11 cellular contexts compared by ENCODE assay signal in the genomic region with DNA sequence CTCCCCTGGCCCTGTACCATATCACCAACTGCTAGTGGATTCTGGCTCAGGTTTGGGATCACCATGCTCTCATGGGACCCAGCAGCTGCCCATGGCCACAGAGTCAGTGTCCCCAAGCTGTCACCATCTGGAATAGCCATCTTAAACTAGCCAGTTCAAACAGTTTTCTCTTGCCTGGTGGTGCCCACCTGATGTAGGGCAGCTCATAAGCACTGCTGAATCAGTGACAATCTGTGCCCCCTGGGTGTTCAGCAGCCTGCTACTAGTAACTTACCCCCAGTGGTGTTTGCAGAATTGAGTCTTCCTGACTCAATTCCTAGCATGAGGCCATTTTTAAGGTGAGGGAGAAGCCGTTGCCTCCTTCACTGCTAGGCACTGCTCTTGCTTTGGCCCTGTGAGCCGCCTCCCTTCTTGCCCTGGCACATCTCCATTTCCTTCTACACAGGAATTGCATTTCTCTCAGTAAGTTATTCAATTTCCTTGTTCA. TPM values are rescaled to one million over a fixed set of nuclear protein-coding genes. Genes with fewer than 3 reads are reported as not detected.
DNase-seq lines count a peak whose midpoint lies in the region; ATAC-seq and TF ChIP-seq lines count a peak whose summit lies in the region.
"Had no signal": no experiment of that assay in that cellular context is flagged by ENCODE, and none has a peak within 500 bp of the region (broad histone marks: within the 10 kb centered on the region; RNA-seq: fewer than 3 reads in every experiment).

No MANE protein-coding gene starts in this region.

- no peak overlapping the region for H3K4me2 ChIP-seq in SK-N-SH

- H3K4me3 ChIP-seq in SK-N-SH (ENCODE audit: low read depth in 2 of 2, low read length in 1 of 2) (no peak overlapping the region), foreskin fibroblast (ENCODE audit: low read depth in 1 of 2, low read length in 2 of 2) (no peak overlapping the region)
- H3K4me3 ChIP-seq: HAP-1 had no signal

- TF ChIP-seq EP300 in SK-N-SH (IDR thresholded peaks at IDR 0.05; ENCODE audit: borderline replicate concordance in 1 of 2, low read depth in 1 of 2, low read length in 1 of 2), result no peak

- H4K20me1 ChIP-seq in SK-N-SH (ENCODE audit: insufficient read depth), result peaks cover 44% of the 10 kb centered on the region

- peak; percentile 29 to 33 for DNase-seq in stimulated activated CD4-positive, alpha-beta T cell treated with anti-CD3 and anti-CD28 coated beads, Interleukin-2, amount 100 ng/mL, for 24 hours
- DNase-seq in stimulated activated CD4-positive, alpha-beta T cell treated with anti-CD3 and anti-CD28 coated beads, Interleukin-4, amount 100 ng/mL, for 4 hours, result no peak
- DNase-seq in SK-N-SH, result no peak
- DNase-seq in foreskin fibroblast, result peak; percentile 19 to 60
- DNase-seq in sciatic nerve (ENCODE audit: low spot score), result no peak
- DNase-seq in NCI-H446 (lab: John Stamatoyannopoulos, UW), result no peak
- no peak for DNase-seq in foreskin keratinocyte
- DNase-seq: NCI-H1092 treated with DMSO at 0.1 percent for 48 hours had no signal

- H3K27ac ChIP-seq in SK-N-SH (ENCODE audit: low read depth in 2 of 2, low read length in 1 of 2) (peak overlapping the region; percentile 31 to 55; a peak in 3 of 4 replicates), foreskin keratinocyte (no peak overlapping the region)

- POLR2A ChIA-PET in SK-N-SH (lab: Yijun Ruan, JAX), result interaction anchor here (1.3 kb wide), 1 partner anchor 8 kb away, joined by 4 read pairs; a partner anchor contains a TSS

- no peaks in the 10 kb centered on the region for H3K9me3 ChIP-seq in SK-N-SH
- H3K9me3 ChIP-seq: HAP-1 had no signal

- TF ChIP-seq CTCF in SK-N-SH (IDR thresholded peaks at IDR 0.05) (no peak), foreskin fibroblast (IDR thresholded peaks at IDR 0.05; ENCODE audit: low read depth, low read length) (no peak), foreskin keratinocyte (conservative IDR thresholded peaks at IDR 0.05) (no peak)

- CTCF ChIA-PET in SK-N-SH (lab: Yijun Ruan, JAX), result interaction anchor here (0.6 to 7.1 kb wide), 7 partner anchors 8 to 88 kb away, joined by 3 to 45 read pairs (median 3); a partner anchor contains a TSS

- TF ChIP-seq RAD21 in SK-N-SH (IDR thresholded peaks at IDR 0.05; ENCODE audit: low read length), result no peak

- WGBS in SK-N-SH (ENCODE audit: low lambda C conversion rate), result 95% methylated on average over 2 of the region's 2 CpGs

- peaks cover 60% of the 10 kb centered on the region for H3F3A ChIP-seq in SK-N-SH (replicated peaks; ENCODE audit: insufficient read depth)

- H3K27me3 ChIP-seq in SK-N-SH (ENCODE audit: insufficient read depth), result no peaks in the 10 kb centered on the region
- no peaks in the 10 kb centered on the region for H3K27me3 ChIP-seq in foreskin keratinocyte

- H3K4me1 ChIP-seq in SK-N-SH (ENCODE audit: control insufficient read depth in 1 of 2, insufficient read depth in 2 of 2, low read depth in 1 of 2, low read length in 1 of 2) (peaks cover 0 to 9% of the 10 kb centered on the region in 2 experiments; a peak in 1 of 4 replicates), foreskin keratinocyte (peaks cover 9% of the 10 kb centered on the region)

- H3K9ac ChIP-seq in SK-N-SH, result no peak overlapping the region

- no peaks in the 10 kb centered on the region for H3K9me2 ChIP-seq in SK-N-SH

- H3K79me2 ChIP-seq in SK-N-SH (ENCODE audit: insufficient read depth), result peaks cover 21% of the 10 kb centered on the region; the same call in 1 of the 2 replicates

- intact Hi-C loops in sciatic nerve (cut with DNase I), result loop anchor here (10.0 kb wide), 1 partner anchor 900 kb away; no protein-coding TSS in a partner anchor

- ATAC-seq in sciatic nerve, result no peak
- ATAC-seq in GM21381 (IDR thresholded peaks at IDR 0.05; ENCODE audit: unreplicated experiment), result no peak
- ATAC-seq in foreskin keratinocyte, result no peak

- peaks cover 36 to 48% of the 10 kb centered on the region in 2 experiments for H3K36me3 ChIP-seq in SK-N-SH (replicated peaks in 1 of 2; ENCODE audit: control insufficient read depth in 1 of 2, insufficient read depth in 2 of 2, low read length in 1 of 2)

- H2AFZ ChIP-seq in SK-N-SH (ENCODE audit: low read depth), result no peak overlapping the region

TF ChIP-seq in SK-N-SH, 30 proteins besides CTCF, POLR2A, EP300 and RAD21:
- TF ChIP-seq, protein P1, sequence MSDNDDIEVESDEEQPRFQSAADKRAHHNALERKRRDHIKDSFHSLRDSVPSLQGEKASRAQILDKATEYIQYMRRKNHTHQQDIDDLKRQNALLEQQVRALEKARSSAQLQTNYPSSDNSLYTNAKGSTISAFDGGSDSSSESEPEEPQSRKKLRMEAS (IDR thresholded peaks at IDR 0.05; ENCODE audit: low read depth), result no peak
- TF ChIP-seq RCOR1 (IDR thresholded peaks at IDR 0.05; ENCODE audit: low read length) (no peak), NRF1 (IDR thresholded peaks at IDR 0.05; ENCODE audit: low read depth, low read length) (no peak), CHD2 (IDR thresholded peaks at IDR 0.05; ENCODE audit: low read length, partially characterized antibody) (no peak), POLR2AphosphoS5 (IDR thresholded peaks at IDR 0.05; ENCODE audit: low read depth, low read length) (0 out of 2 replicates have a peak, but pooled peaks have one; percentile 34), JUND (IDR thresholded peaks at IDR 0.05) (no peak), EZH2phosphoT487 (IDR thresholded peaks at IDR 0.05; ENCODE audit: borderline replicate concordance, low read depth) (no peak), FOSL2 (IDR thresholded peaks at IDR 0.05; ENCODE audit: borderline replicate concordance, low read depth) (no peak), TAF1 (IDR thresholded peaks at IDR 0.05; ENCODE audit: borderline replicate concordance, low read depth, low read length) (0 out of 2 replicates have a peak, but pooled peaks have one; percentile 14), FOXJ3 (CRISPR knock-in tag; IDR thresholded peaks at IDR 0.05) (no peak), SMC3 (IDR thresholded peaks at IDR 0.05; ENCODE audit: low read depth, low read length) (no peak), SIN3A (IDR thresholded peaks at IDR 0.05; ENCODE audit: borderline replicate concordance, low read depth, low read length) (no peak), MEF2A (IDR thresholded peaks at IDR 0.05; ENCODE audit: borderline replicate concordance, low read depth) (no peak), RXRA (IDR thresholded peaks at IDR 0.05; ENCODE audit: borderline replicate concordance, low read depth) (no peak), YY1 (IDR thresholded peaks at IDR 0.05; ENCODE audit: low read depth) (no peak), TCF12 (IDR thresholded peaks at IDR 0.05) (no peak)
- TF ChIP-seq, protein P2, sequence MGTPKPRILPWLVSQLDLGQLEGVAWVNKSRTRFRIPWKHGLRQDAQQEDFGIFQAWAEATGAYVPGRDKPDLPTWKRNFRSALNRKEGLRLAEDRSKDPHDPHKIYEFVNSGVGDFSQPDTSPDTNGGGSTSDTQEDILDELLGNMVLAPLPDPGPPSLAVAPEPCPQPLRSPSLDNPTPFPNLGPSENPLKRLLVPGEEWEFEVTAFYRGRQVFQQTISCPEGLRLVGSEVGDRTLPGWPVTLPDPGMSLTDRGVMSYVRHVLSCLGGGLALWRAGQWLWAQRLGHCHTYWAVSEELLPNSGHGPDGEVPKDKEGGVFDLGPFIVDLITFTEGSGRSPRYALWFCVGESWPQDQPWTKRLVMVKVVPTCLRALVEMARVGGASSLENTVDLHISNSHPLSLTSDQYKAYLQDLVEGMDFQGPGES (IDR thresholded peaks at IDR 0.05; ENCODE audit: low read depth, low read length), result no peak
- TF ChIP-seq, protein P3, sequence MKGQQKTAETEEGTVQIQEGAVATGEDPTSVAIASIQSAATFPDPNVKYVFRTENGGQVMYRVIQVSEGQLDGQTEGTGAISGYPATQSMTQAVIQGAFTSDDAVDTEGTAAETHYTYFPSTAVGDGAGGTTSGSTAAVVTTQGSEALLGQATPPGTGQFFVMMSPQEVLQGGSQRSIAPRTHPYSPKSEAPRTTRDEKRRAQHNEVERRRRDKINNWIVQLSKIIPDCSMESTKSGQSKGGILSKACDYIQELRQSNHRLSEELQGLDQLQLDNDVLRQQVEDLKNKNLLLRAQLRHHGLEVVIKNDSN (IDR thresholded peaks at IDR 0.05; ENCODE audit: borderline replicate concordance, low read depth), result no peak
TF ChIP-seq in SK-N-SH: peak in this region for 2.

RNA-seq across cellular contexts. Expression of a gene that starts 7.9 kb away (rescaled TPM):
- 2,958 and 3,456 TPM in 2 replicates for polyA plus RNA-seq in SK-N-SH (2012; rRNA removed)
- polyA plus RNA-seq in SK-N-SH (2012; cell fraction: cytosol; rRNA removed), result 3,101 and 3,500 TPM in 2 replicates
- polyA plus RNA-seq in SK-N-SH (2012; cell fraction: nucleus; rRNA removed), result 1,164 and 1,345 TPM in 2 replicates
- total RNA-seq in sciatic nerve, result 447 TPM
- 2,232 and 2,325 TPM in 2 replicates for total RNA-seq in foreskin keratinocyte
- polyA plus RNA-seq in foreskin keratinocyte, result 3,429 and 3,722 TPM in 2 replicates

RNA-seq across cellular contexts. Expression of a gene that starts 31.3 kb away (rescaled TPM):
- polyA plus RNA-seq in SK-N-SH (2012; rRNA removed) (34.9 and 45.0 TPM in 2 replicates), foreskin keratinocyte (28.0 and 30.7 TPM in 2 replicates)
- 35.2 and 36.9 TPM in 2 replicates for polyA plus RNA-seq in SK-N-SH (2012; cell fraction: cytosol; rRNA removed)
- polyA plus RNA-seq in SK-N-SH (2012; cell fraction: nucleus; rRNA removed), result 50.1 and 57.6 TPM in 2 replicates
- total RNA-seq in sciatic nerve (20.4 TPM), foreskin keratinocyte (29.2 and 29.8 TPM in 2 replicates)

RNA-seq across cellular contexts. Expression of a gene that starts 53.0 kb away (rescaled TPM):
- polyA plus RNA-seq in SK-N-SH (2012; rRNA removed) (not detected in 2 replicates), foreskin keratinocyte (not detected in 2 replicates)
- polyA plus RNA-seq in SK-N-SH (2012; cell fraction: cytosol; rRNA removed), result not detected in 2 replicates
- polyA plus RNA-seq in SK-N-SH (2012; cell fraction: nucleus; rRNA removed), result not detected in 2 replicates
- total RNA-seq in sciatic nerve (3.8 TPM), foreskin keratinocyte (not detected in 2 replicates)
- polyA plus RNA-seq: neural cell had no signal

Comparison
In these comparisons a context has a peak if more than half of its experiments do, and no peak if none do; other contexts are left out.
1. DNase-seq: peak in stimulated activated CD4-positive, alpha-beta T cell treated with anti-CD3 and anti-CD28 coated beads, Interleukin-2, amount 100 ng/mL, for 24 hours (2 of 2) and foreskin fibroblast (2 of 2); none in stimulated activated CD4-positive, alpha-beta T cell treated with anti-CD3 and anti-CD28 coated beads, Interleukin-4, amount 100 ng/mL, for 4 hours (0 of 2), SK-N-SH (single experiment), sciatic nerve (single experiment), NCI-H446 (0 of 2) and foreskin keratinocyte (0 of 2).